ENCODE assay signal across 1 cellular context in the genomic region with DNA sequence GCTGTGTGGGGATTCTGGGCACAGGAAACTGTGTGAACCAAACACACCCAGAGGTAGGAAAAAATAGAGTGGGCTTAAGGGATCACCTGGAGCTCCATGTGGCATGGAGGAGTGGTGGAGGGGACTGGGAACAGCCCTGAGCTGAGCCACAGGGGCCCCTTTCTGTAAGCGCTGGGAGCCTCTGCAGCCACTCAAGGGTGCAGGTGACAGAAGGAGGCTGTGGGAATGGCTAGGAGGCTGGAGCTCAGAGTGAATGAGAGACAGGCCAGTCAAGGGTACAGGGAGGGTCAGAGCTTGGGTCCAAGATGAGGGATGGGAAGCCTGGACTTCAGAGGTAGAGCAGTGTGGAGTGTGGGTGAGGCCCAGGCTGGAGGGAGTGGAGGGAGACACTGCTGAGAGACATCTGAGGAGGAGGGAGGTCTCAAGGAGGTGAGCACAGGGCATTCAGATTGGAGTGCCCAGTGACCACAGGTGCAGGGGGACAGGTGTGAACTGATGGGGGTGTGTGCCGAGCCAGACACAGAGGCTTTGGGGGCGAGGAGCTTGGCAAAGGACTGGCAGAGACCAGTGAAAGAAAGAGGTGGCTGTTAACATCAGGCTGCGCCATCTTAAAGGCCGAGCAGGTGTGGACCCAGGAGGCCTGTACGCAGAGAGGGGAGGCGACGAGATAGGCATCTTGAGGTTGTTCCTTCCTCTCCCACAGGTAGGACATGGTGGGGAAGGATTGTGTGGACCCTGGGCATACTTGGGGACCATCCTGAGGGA.
TF ChIP-seq lines count a peak whose summit lies in the region.

No MANE protein-coding gene starts in this region.

TF ChIP-seq in HepG2, 621 proteins besides CTCF, POLR2A, EP300 and RAD21 (continued from another document):
- TF ChIP-seq ZKSCAN1 (IDR thresholded peaks at IDR 0.05; ENCODE audit: low read length) (no peak), NFATC3 (CRISPR knock-in tag; IDR thresholded peaks at IDR 0.05) (no peak), KDM5A (IDR thresholded peaks at IDR 0.05; ENCODE audit: borderline replicate concordance, low read length) (no peak), GATA4 (IDR thresholded peaks at IDR 0.05; ENCODE audit: borderline replicate concordance, low read depth) (no peak), CHD4 (IDR thresholded peaks at IDR 0.05; ENCODE audit: borderline replicate concordance, low read length) (no peak)
- TF ChIP-seq, protein P1, sequence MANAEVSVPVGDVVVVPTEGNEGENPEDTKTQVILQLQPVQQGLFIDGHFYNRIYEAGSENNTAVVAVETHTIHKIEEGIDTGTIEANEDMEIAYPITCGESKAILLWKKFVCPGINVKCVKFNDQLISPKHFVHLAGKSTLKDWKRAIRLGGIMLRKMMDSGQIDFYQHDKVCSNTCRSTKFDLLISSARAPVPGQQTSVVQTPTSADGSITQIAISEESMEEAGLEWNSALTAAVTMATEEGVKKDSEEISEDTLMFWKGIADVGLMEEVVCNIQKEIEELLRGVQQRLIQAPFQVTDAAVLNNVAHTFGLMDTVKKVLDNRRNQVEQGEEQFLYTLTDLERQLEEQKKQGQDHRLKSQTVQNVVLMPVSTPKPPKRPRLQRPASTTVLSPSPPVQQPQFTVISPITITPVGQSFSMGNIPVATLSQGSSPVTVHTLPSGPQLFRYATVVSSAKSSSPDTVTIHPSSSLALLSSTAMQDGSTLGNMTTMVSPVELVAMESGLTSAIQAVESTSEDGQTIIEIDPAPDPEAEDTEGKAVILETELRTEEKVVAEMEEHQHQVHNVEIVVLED (CRISPR knock-in tag; IDR thresholded peaks at IDR 0.05; ENCODE audit: borderline replicate concordance) = no peak
- TF ChIP-seq, protein P2, sequence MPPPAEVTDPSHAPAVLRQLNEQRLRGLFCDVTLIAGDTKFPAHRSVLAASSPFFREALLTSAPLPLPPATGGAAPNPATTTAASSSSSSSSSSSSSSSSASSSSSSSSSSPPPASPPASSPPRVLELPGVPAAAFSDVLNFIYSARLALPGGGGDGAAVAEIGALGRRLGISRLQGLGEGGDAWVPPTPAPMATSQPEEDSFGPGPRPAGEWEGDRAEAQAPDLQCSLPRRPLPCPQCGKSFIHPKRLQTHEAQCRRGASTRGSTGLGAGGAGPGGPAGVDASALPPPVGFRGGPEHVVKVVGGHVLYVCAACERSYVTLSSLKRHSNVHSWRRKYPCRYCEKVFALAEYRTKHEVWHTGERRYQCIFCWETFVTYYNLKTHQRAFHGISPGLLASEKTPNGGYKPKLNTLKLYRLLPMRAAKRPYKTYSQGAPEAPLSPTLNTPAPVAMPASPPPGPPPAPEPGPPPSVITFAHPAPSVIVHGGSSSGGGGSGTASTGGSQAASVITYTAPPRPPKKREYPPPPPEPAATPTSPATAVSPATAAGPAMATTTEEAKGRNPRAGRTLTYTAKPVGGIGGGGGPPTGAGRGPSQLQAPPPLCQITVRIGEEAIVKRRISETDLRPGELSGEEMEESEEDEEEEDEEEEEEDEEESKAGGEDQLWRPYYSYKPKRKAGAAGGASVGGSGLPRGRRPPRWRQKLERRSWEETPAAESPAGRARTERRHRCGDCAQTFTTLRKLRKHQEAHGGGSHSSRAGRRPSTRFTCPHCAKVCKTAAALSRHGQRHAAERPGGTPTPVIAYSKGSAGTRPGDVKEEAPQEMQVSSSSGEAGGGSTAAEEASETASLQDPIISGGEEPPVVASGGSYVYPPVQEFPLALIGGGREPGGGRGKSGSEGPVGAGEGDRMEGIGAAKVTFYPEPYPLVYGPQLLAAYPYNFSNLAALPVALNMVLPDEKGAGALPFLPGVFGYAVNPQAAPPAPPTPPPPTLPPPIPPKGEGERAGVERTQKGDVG (CRISPR knock-in tag; IDR thresholded peaks at IDR 0.05; ENCODE audit: borderline replicate concordance) = no peak
